8 cellular contexts compared by ENCODE assay signal in the genomic region with DNA sequence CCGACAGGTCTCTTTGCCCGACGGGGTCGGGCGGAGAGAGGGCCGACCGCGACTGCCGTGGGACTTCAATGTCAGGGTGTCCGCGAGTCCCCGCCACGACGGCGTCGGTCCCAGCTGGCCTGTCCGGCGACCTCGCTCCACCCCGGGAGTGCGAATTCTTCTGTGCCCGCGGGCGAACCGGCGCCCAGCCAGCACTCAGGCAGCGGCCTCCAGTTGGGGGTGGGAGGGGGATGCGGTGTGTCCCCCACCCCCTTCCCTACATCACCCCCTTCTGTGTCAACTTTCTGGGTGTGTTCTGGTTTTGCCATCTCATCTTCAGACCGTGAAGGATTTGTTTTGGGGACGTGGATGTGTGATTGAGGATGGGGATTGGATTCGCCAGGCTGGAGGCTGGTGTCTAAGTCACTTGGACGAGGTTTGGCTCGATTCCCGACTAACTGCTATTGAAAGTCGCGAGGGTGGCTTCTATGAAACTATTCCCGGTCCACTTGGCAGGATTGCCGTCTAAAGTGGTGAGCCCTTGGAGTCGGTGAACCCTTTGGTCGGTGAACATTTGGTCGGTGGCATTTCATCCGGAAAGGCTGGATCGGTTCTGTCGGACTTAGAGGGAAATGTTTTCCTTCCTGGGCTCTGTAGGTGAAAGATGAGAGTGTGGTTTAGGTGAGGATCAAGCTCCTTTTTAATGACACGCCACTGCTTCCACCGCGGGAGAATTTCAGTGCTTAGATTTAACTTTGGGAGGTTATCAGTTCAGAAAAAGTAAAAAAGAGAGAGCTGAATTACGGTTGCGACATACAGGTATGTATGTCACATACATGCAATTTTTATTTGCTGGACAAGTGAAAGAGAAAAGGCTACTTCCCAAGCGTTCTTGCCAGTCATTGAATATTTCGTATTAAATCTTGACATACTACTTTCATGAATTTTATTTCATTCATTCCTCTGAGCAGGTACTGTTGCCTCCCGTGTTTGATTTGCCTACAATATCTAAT. TPM values are rescaled to one million over a fixed set of nuclear protein-coding genes. Genes with fewer than 3 reads are reported as not detected.
DNase-seq lines count a peak whose midpoint lies in the region; ATAC-seq and TF ChIP-seq lines count a peak whose summit lies in the region.

No MANE protein-coding gene starts in this region.

- H3K27me3 Mint-ChIP-seq in Caco-2 (ENCODE audit: insufficient read depth, unreplicated experiment): no peaks in the 10 kb centered on the region
- peaks cover 7% of the 10 kb centered on the region for H3K27me3 Mint-ChIP-seq in T-helper 2 cell treated with Interferon-gamma antibody and Interleukin-4, amounts not matched to agents 5 μg/mL and 100 μg/mL, for 36 hours (ENCODE audit: low read depth)

- no peaks in the 10 kb centered on the region for H3K36me3 Mint-ChIP-seq in Caco-2 (ENCODE audit: insufficient read depth, unreplicated experiment)
- no peaks in the 10 kb centered on the region for H3K36me3 Mint-ChIP-seq in T-helper 2 cell treated with Interferon-gamma antibody and Interleukin-4, amounts not matched to agents 5 μg/mL and 100 μg/mL, for 36 hours (ENCODE audit: low read depth)

- no peaks in the 10 kb centered on the region for H3K9me3 Mint-ChIP-seq in Caco-2 (ENCODE audit: unreplicated experiment)
- no peaks in the 10 kb centered on the region for H3K9me3 Mint-ChIP-seq in T-helper 2 cell treated with Interferon-gamma antibody and Interleukin-4, amounts not matched to agents 5 μg/mL and 100 μg/mL, for 36 hours

- intact Hi-C loops in Caco-2 (cut with micrococcal nuclease; ENCODE audit: unreplicated experiment): loop anchor here (1.0 to 2.0 kb wide), 5 partner anchors 35 to 82 kb away; no protein-coding TSS in a partner anchor
- intact Hi-C loops in mucosa of descending colon (cut with DNase I, micrococcal nuclease): no loop called here

- POLR2A ChIA-PET in Caco-2 (lab: Charles Lee): interaction anchor here (1.0 kb wide), 1 partner anchor 64 kb away, joined by 3 read pairs; no protein-coding TSS in a partner anchor

- TSS peak; percentile 41 for BruUV-seq in Caco-2 (replicated peaks; lab: Mats Ljungman, UMichigan)

- no peak overlapping the region for H3K4me3 Mint-ChIP-seq in Caco-2 (ENCODE audit: unreplicated experiment)
- peak overlapping the region; percentile 89 for H3K4me3 Mint-ChIP-seq in T-helper 2 cell treated with Interferon-gamma antibody and Interleukin-4, amounts not matched to agents 5 μg/mL and 100 μg/mL, for 36 hours

- H3K27me3 ChIP-seq in Caco-2 (replicated peaks; ENCODE audit: control insufficient read depth, insufficient read depth, low read length): no peaks in the 10 kb centered on the region

- CTCF ChIA-PET in Caco-2 (lab: Charles Lee): interaction anchor here (1.0 kb wide), 1 partner anchor 44 kb away, joined by 7 read pairs; no protein-coding TSS in a partner anchor

- H3K36me3 ChIP-seq in Caco-2 (ENCODE audit: control insufficient read depth, insufficient read depth, low read length) (no peaks in the 10 kb centered on the region), mucosa of descending colon (ENCODE audit: low read depth) (peaks cover 6% of the 10 kb centered on the region)

- peak; percentile 31 for ATAC-seq in mucosa of descending colon

- H3K27ac Mint-ChIP-seq in Caco-2 (ENCODE audit: unreplicated experiment): peak overlapping the region; percentile 74
- H3K27ac Mint-ChIP-seq in T-helper 2 cell treated with Interferon-gamma antibody and Interleukin-4, amounts not matched to agents 5 μg/mL and 100 μg/mL, for 36 hours: peak overlapping the region; percentile 67

- peaks cover 34% of the 10 kb centered on the region for H3K4me1 ChIP-seq in Caco-2
- peaks cover 36% of the 10 kb centered on the region for H3K4me1 ChIP-seq in mucosa of descending colon (ENCODE audit: low read depth)

- TF ChIP-seq CTCF in Caco-2 (IDR thresholded peaks at IDR 0.05; ENCODE audit: insufficient read depth in 1 of 2, low read depth in 1 of 2, low read length in 1 of 2, severe bottlenecking in 1 of 2, unreplicated experiment in 1 of 2): no peak
- no peak for TF ChIP-seq CTCF in epithelial cell of proximal tubule (conservative IDR thresholded peaks at IDR 0.05; ENCODE audit: low read depth, low read length)
- TF ChIP-seq CTCF in mucosa of descending colon (IDR thresholded peaks at IDR 0.05): no peak

- peak in 1 of 2 experiments; percentile 7 for DNase-seq in Caco-2
- peak; percentile 3 for DNase-seq in GM19240 (ENCODE audit: insufficient read length, low spot score)
- DNase-seq in HPDE6-E6E7 (ENCODE audit: extremely low spot score): peak; percentile 9
- no peak for DNase-seq in T-helper 2 cell treated with Interferon-gamma antibody and Interleukin-4, amounts not matched to agents 5 μg/mL and 100 μg/mL, for 36 hours (ENCODE audit: low spot score)
- no peak for DNase-seq in epithelial cell of proximal tubule (ENCODE audit: low read depth)
- peak; percentile 45 to 72 (median 61) for DNase-seq in mucosa of descending colon
- DNase-seq in ureter (ENCODE audit: low spot score): peak; percentile 62
- no peak for DNase-seq in GF-D8 (lab: John Stamatoyannopoulos, UW)

- peaks cover 15% of the 10 kb centered on the region for H3K4me1 Mint-ChIP-seq in Caco-2 (ENCODE audit: low read depth, unreplicated experiment)
- H3K4me1 Mint-ChIP-seq in T-helper 2 cell treated with Interferon-gamma antibody and Interleukin-4, amounts not matched to agents 5 μg/mL and 100 μg/mL, for 36 hours (ENCODE audit: low read depth): peaks cover 37% of the 10 kb centered on the region

- H3K4me3 ChIP-seq in Caco-2 (ENCODE audit: low read depth, low read length): peak overlapping the region; percentile 87
- peak overlapping the region; percentile 85 for H3K4me3 ChIP-seq in epithelial cell of proximal tubule (ENCODE audit: low read depth, low read length)
- peak overlapping the region; percentile 97 for H3K4me3 ChIP-seq in mucosa of descending colon

- H3K9me3 ChIP-seq in Caco-2 (no peaks in the 10 kb centered on the region), mucosa of descending colon (no peaks in the 10 kb centered on the region)

RNA-seq across cellular contexts. Expression of gene ABCD3, which starts 0.8 kb away (rescaled TPM):
- total RNA-seq in Caco-2 (2022) (93.4 and 94.4 TPM in 2 replicates), epithelial cell of proximal tubule (22.3 and 33.4 TPM in 2 replicates), mucosa of descending colon (100 to 1,000 TPM in 1 of 3 donors, 10 to 100 TPM in 2; 67.9 to 102 (median 99.3) TPM), ureter (126 TPM)

Comparison
In these comparisons a context has a peak if more than half of its experiments do, and no peak if none do; other contexts are left out.
1. DNase-seq: peak in GM19240 (single experiment), HPDE6-E6E7 (single experiment), mucosa of descending colon (3 of 3) and ureter (single experiment); none in T-helper 2 cell treated with Interferon-gamma antibody and Interleukin-4, amounts not matched to agents 5 μg/mL and 100 μg/mL, for 36 hours (single experiment), epithelial cell of proximal tubule (single experiment) and GF-D8 (single experiment).
2. Peak in every context shown above with its lines, with median percentiles within 50 percentile points of each other: H3K4me3 ChIP-seq.